14 cellular contexts compared by ENCODE assay signal in genomic region chr22:32758866-32759385, GRCh38. TPM values are rescaled to one million over a fixed set of nuclear protein-coding genes. Genes with fewer than 3 reads are reported as not detected.
DNase-seq lines count a peak whose midpoint lies in the region; FAIRE-seq and TF ChIP-seq lines count a peak whose summit lies in the region.
"Had no signal": no experiment of that assay in that cellular context is flagged by ENCODE, and none has a peak within 500 bp of the region (broad histone marks: within the 10 kb centered on the region; RNA-seq: fewer than 3 reads in every experiment).

No MANE protein-coding gene starts in this region.

- no peak overlapping the region for H3K9ac ChIP-seq in astrocyte (ENCODE audit: low read length)
- no peak overlapping the region for H3K9ac ChIP-seq in smooth muscle cell (ENCODE audit: low read depth)
- H3K9ac ChIP-seq: BLaER1 treated with 17β-estradiol and CSF1 and Interleukin-3, amounts not matched to agents 10 nM and 100 nM had no signal

- no peaks in the 10 kb centered on the region for H3K9me3 ChIP-seq in astrocyte (ENCODE audit: insufficient read depth, low read depth, low read length)
- no peaks in the 10 kb centered on the region for H3K9me3 ChIP-seq in smooth muscle cell (replicated peaks; ENCODE audit: low read depth)
- H3K9me3 ChIP-seq: BLaER1 treated with 17β-estradiol and CSF1 and Interleukin-3, amounts not matched to agents 10 nM and 100 nM had no signal

- FAIRE-seq in astrocyte (lab: Jason Lieb, UNC): no peak
- FAIRE-seq: GM12891 had no signal

- H3K27ac ChIP-seq in astrocyte (ENCODE audit: low read depth, low read length) (no peak overlapping the region), smooth muscle cell (ENCODE audit: low read depth) (peak overlapping the region; percentile 91)
- H3K27ac ChIP-seq: 22Rv1; BLaER1 treated with 17β-estradiol and CSF1 and Interleukin-3, amounts not matched to agents 10 nM and 100 nM had no signal

- POLR2A ChIA-PET in GM10248 (lab: Yijun Ruan, JAX): no interaction called here

- H3K4me3 Mint-ChIP-seq in astrocyte (ENCODE audit: unreplicated experiment): no peak overlapping the region
- no peak overlapping the region for H3K4me3 Mint-ChIP-seq in mesothelial cell of epicardium
- H3K4me3 Mint-ChIP-seq: CD4-positive, CD25-positive, alpha-beta regulatory T cell; H9 had no signal

- peak; percentile 9 for DNase-seq in NCI-H82 (lab: John Stamatoyannopoulos, UW)
- no peak for DNase-seq in NCI-H82 treated with DMSO at 0.1 percent for 48 hours (lab: John Stamatoyannopoulos, UW; ENCODE audit: unreplicated experiment)
- peak; percentile 51 for DNase-seq in astrocyte (ENCODE audit: low read depth)
- DNase-seq in smooth muscle cell (lab: John Stamatoyannopoulos, UW; ENCODE audit: unreplicated experiment): no peak
- DNase-seq in SK-N-DZ (ENCODE audit: low spot score): no peak
- no peak for DNase-seq in mesothelial cell of epicardium (ENCODE audit: low spot score in 2 of 2, unreplicated experiment in 2 of 2)
- DNase-seq in GM10248 (ENCODE audit: extremely low spot score): no peak
- DNase-seq: CD4-positive, CD25-positive, alpha-beta regulatory T cell; DMS53; GOT3; H9 had no signal

- no peaks in the 10 kb centered on the region for H3K36me3 ChIP-seq in astrocyte (ENCODE audit: insufficient read depth, low read length)
- no peaks in the 10 kb centered on the region for H3K36me3 ChIP-seq in smooth muscle cell (ENCODE audit: low read depth)
- H3K36me3 ChIP-seq: BLaER1 treated with 17β-estradiol and CSF1 and Interleukin-3, amounts not matched to agents 10 nM and 100 nM had no signal

- TF ChIP-seq CTCF in astrocyte (IDR thresholded peaks at IDR 0.05; ENCODE audit: insufficient read depth, low read depth, low read length) (no peak), smooth muscle cell (IDR thresholded peaks at IDR 0.05; ENCODE audit: borderline replicate concordance, insufficient read depth, poor library complexity, severe bottlenecking) (no peak), mesothelial cell of epicardium (IDR thresholded peaks at IDR 0.05; ENCODE audit: unreplicated experiment) (no peak), GM10248 (IDR thresholded peaks at IDR 0.05; ENCODE audit: control extremely low read depth, extremely low read depth, low read depth, missing control alignments) (no peak)

- H3K79me2 ChIP-seq in astrocyte (ENCODE audit: insufficient read depth, low read length) (no peaks in the 10 kb centered on the region), smooth muscle cell (ENCODE audit: low read depth) (no peaks in the 10 kb centered on the region)

- H3K4me1 ChIP-seq in astrocyte (ENCODE audit: insufficient read depth, low read length) (peaks cover 26% of the 10 kb centered on the region), smooth muscle cell (ENCODE audit: low read depth) (no peaks in the 10 kb centered on the region)

- CTCF ChIA-PET in GM10248 (lab: Yijun Ruan, JAX): no interaction called here

- H3K9me3 Mint-ChIP-seq in astrocyte (ENCODE audit: unreplicated experiment) (peaks cover 6% of the 10 kb centered on the region), mesothelial cell of epicardium (no peaks in the 10 kb centered on the region)
- H3K9me3 Mint-ChIP-seq: H9 had no signal

- H3K27me3 Mint-ChIP-seq in astrocyte (ENCODE audit: low read depth, unreplicated experiment) (no peaks in the 10 kb centered on the region), mesothelial cell of epicardium (ENCODE audit: low read depth) (no peaks in the 10 kb centered on the region)

- H3K4me2 ChIP-seq in astrocyte (ENCODE audit: low read length) (no peak overlapping the region), smooth muscle cell (peak overlapping the region; percentile 44)
- H3K4me2 ChIP-seq: BLaER1 treated with 17β-estradiol and CSF1 and Interleukin-3, amounts not matched to agents 10 nM and 100 nM had no signal

- H4K20me1 ChIP-seq in astrocyte (ENCODE audit: insufficient read depth, low read length) (no peaks in the 10 kb centered on the region), smooth muscle cell (ENCODE audit: low read depth) (no peaks in the 10 kb centered on the region)
- H4K20me1 ChIP-seq: BLaER1 treated with 17β-estradiol and CSF1 and Interleukin-3, amounts not matched to agents 10 nM and 100 nM had no signal

- peaks cover 20% of the 10 kb centered on the region for H3K4me1 Mint-ChIP-seq in astrocyte (ENCODE audit: low read depth, unreplicated experiment)
- H3K4me1 Mint-ChIP-seq in mesothelial cell of epicardium: peaks cover 6% of the 10 kb centered on the region
- H3K4me1 Mint-ChIP-seq: H9 had no signal

- 38% methylated on average over 3 of the region's 3 CpGs for WGBS in smooth muscle cell (ENCODE audit: low lambda C conversion rate)

- no peaks in the 10 kb centered on the region for H3K27me3 ChIP-seq in astrocyte (ENCODE audit: insufficient read depth, low read length)
- no peaks in the 10 kb centered on the region for H3K27me3 ChIP-seq in smooth muscle cell (ENCODE audit: low read depth)

- H3K36me3 Mint-ChIP-seq in astrocyte (ENCODE audit: low read depth, unreplicated experiment): peaks cover 3% of the 10 kb centered on the region
- H3K36me3 Mint-ChIP-seq in mesothelial cell of epicardium: no peaks in the 10 kb centered on the region
- H3K36me3 Mint-ChIP-seq: CD4-positive, CD25-positive, alpha-beta regulatory T cell had no signal

- H2AFZ ChIP-seq in astrocyte (ENCODE audit: low read depth, low read length) (no peak overlapping the region), smooth muscle cell (ENCODE audit: low read depth) (no peak overlapping the region)

- peaks cover 9% of the 10 kb centered on the region for H3F3A ChIP-seq in smooth muscle cell (ENCODE audit: low read depth)

- no peak overlapping the region for H3K27ac Mint-ChIP-seq in astrocyte (ENCODE audit: unreplicated experiment)
- no peak overlapping the region for H3K27ac Mint-ChIP-seq in mesothelial cell of epicardium
- H3K27ac Mint-ChIP-seq: CD4-positive, CD25-positive, alpha-beta regulatory T cell; H9 had no signal

- H3K4me3 ChIP-seq in astrocyte (ENCODE audit: insufficient read depth, low read depth, low read length) (no peak overlapping the region), smooth muscle cell (no peak overlapping the region)
- H3K4me3 ChIP-seq: BLaER1 treated with 17β-estradiol and CSF1 and Interleukin-3, amounts not matched to agents 10 nM and 100 nM had no signal

RNA-seq across cellular contexts. Expression of gene TIMP3, which starts 42.6 kb away (rescaled TPM):
- total RNA-seq in astrocyte (145 and 158 TPM in 2 replicates), smooth muscle cell (3,114 and 3,210 TPM in 2 replicates), mesothelial cell of epicardium (65.9 to 68.2 TPM (median 67.2 TPM) in 3 replicates)
- polyA plus RNA-seq in smooth muscle cell: 3,050 and 3,942 TPM in 2 replicates
- polyA plus RNA-seq in SK-N-DZ (2014; cell fraction: cytosol; rRNA removed): not detected in 2 replicates
- polyA plus RNA-seq in SK-N-DZ (2014; cell fraction: nucleus; rRNA removed): 0.09 TPM in 1 of 2 replicates, not detected in the other
- polyA plus RNA-seq: CD4-positive, CD25-positive, alpha-beta regulatory T cell had no signal

Comparison
In these comparisons a context has a peak if more than half of its experiments do, and no peak if none do; other contexts are left out.
1. DNase-seq: peak in NCI-H82 (single experiment) and astrocyte (single experiment); none in NCI-H82 treated with DMSO at 0.1 percent for 48 hours (single experiment), smooth muscle cell (single experiment), SK-N-DZ (single experiment), mesothelial cell of epicardium (0 of 2) and GM10248 (single experiment).
2. RNA of gene TIMP3, which starts 42.6 kb away (total RNA-seq): 3,114 to 3,210 TPM in smooth muscle cell; 145 to 158 TPM in astrocyte and 65.9 to 68.2 TPM in mesothelial cell of epicardium; every median in the first group is over 10 times any median in the second.